ENCODE assay signal across 8 cellular contexts in genomic region chr13:113187263-113187669, GRCh38. TPM values are rescaled to one million over a fixed set of nuclear protein-coding genes. Genes with fewer than 3 reads are reported as not detected.
DNase-seq lines count a peak whose midpoint lies in the region; ATAC-seq, FAIRE-seq and TF ChIP-seq lines count a peak whose summit lies in the region.

No MANE protein-coding gene starts in this region.

- H3K9me3 ChIP-seq in A673 (ENCODE audit: low read depth, low read length, poor library complexity, severe bottlenecking), result no peaks in the 10 kb centered on the region

- DNase-seq in A673 (ENCODE audit: low spot score), result peak; percentile 96
- DNase-seq in HTR-8/SVneo (ENCODE audit: insufficient read length, low spot score), result peak; percentile 91
- peak; percentile 62 for DNase-seq in activated CD8-positive, alpha-beta memory T cell treated with anti-CD3 and anti-CD28 coated beads, Interleukin-2, amount 50 U/mL, for 4 hours
- DNase-seq in fibroblast of the conjunctiva (ENCODE audit: low read depth), result peak; percentile 99
- peak; percentile 97 for DNase-seq in posterior vena cava (ENCODE audit: low spot score)
- no peak for DNase-seq in cerebellar nuclear complex (lab: John Stamatoyannopoulos, UW)

- POLR2A ChIA-PET in A673 (lab: Charles Lee; ENCODE audit: low non-redundant PET), result no interaction called here

- no TSS peak for BruUV-seq in A673 (replicated peaks; lab: Mats Ljungman, UMichigan)

- intact Hi-C loops in A673 (cut with micrococcal nuclease; ENCODE audit: unreplicated experiment), result no loop called here
- intact Hi-C loops in posterior vena cava (cut with DNase I), result no loop called here

- peak overlapping the region; percentile 37 for H3K27ac ChIP-seq in A673 (ENCODE audit: low read depth, low read length, poor library complexity, severe bottlenecking)

- H3K36me3 ChIP-seq in A673 (ENCODE audit: insufficient read depth, low read length, poor library complexity, severe bottlenecking), result peaks cover 41% of the 10 kb centered on the region

- H3K4me3 ChIP-seq in A673 (ENCODE audit: low read depth, low read length, poor library complexity, severe bottlenecking), result no peak overlapping the region

- FAIRE-seq in HTR-8/SVneo (lab: Jason Lieb, UNC), result peak; percentile 90

- CTCF ChIA-PET in A673 (lab: Charles Lee), result no interaction called here

- H3K4me1 ChIP-seq in A673 (ENCODE audit: insufficient read depth, low read length, poor library complexity, severe bottlenecking), result peaks cover 6% of the 10 kb centered on the region

- no peak for TF ChIP-seq CTCF in A673 (conservative IDR thresholded peaks at IDR 0.05; ENCODE audit: low read depth, low read length)

- no peaks in the 10 kb centered on the region for H3K27me3 ChIP-seq in A673 (replicated peaks; ENCODE audit: insufficient read depth, low read depth, low read length, poor library complexity)

- ATAC-seq in HG03175 (IDR thresholded peaks at IDR 0.05; ENCODE audit: unreplicated experiment) (no peak), GM21529 (IDR thresholded peaks at IDR 0.05; ENCODE audit: unreplicated experiment) (no peak)

RNA-seq across cellular contexts. Expression of gene PCID2, which starts 21.2 kb away (rescaled TPM):
- total RNA-seq in A673 (2021) (67.5 and 70.7 TPM in 2 replicates), posterior vena cava (10 to 100 TPM; 31.4 to 32.2 TPM)

RNA-seq across cellular contexts. Expression of gene CUL4A, which starts 22.1 kb away (rescaled TPM):
- total RNA-seq in A673 (2021) (78.8 and 87.5 TPM in 2 replicates), posterior vena cava (10 to 100 TPM; 57.5 to 58.5 TPM)

RNA-seq across cellular contexts. Expression of gene PROZ, which starts 28.8 kb away (rescaled TPM):
- total RNA-seq in A673 (2021) (not detected in 2 replicates), posterior vena cava (not detected)

Comparison
In these comparisons a context has a peak if more than half of its experiments do, and no peak if none do; other contexts are left out.
1. DNase-seq: peak in A673 (single experiment), HTR-8/SVneo (single experiment), activated CD8-positive, alpha-beta memory T cell treated with anti-CD3 and anti-CD28 coated beads, Interleukin-2, amount 50 U/mL, for 4 hours (single experiment), fibroblast of the conjunctiva (single experiment) and posterior vena cava (single experiment); none in cerebellar nuclear complex (0 of 2).